Comparison of ENCODE assay signal across 8 cellular contexts in the genomic region with DNA sequence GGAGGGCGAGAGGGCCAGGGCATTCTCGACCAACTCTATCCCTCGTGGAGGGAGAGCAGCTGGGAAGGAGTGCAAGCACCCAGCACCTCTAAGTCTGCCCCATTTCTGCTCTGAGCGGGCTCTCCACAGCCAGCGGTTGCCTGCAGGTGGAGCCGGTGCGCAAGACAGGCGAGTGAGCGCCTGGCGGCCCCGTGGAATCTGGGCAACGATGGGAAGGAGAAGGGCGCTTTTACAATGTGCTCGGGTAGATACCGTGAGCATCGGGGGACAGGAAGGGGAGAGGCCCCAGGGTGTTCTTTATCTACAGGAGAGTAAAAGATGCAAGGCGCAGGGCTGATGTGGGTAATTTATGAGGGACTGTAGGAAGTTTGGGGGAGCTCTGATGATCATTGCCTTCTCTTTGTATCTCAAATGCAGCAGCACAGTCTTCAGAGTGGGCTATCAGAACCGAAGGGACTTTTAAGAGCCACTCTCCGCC. TPM values are rescaled to one million over a fixed set of nuclear protein-coding genes. Genes with fewer than 3 reads are reported as not detected.
A peak's percentile ranks its signal among the peaks of the same experiment; 100 is the strongest.
DNase-seq lines count a peak whose midpoint lies in the region; ATAC-seq and TF ChIP-seq lines count a peak whose summit lies in the region.

No MANE protein-coding gene starts in this region.

- intact Hi-C loops in activated CD4-positive, alpha-beta memory T cell treated with anti-CD3 and anti-CD28 coated beads for 36 hours (cut with micrococcal nuclease), result loop anchor here (1.0 to 5.0 kb wide), 5 partner anchors 49 to 224 kb away; partner anchors contain the start of genes CHCHD5, POLR1B, RGPD8 and ZC3H8

- ATAC-seq in GM19324 (IDR thresholded peaks at IDR 0.05; ENCODE audit: low FRiP score, unreplicated experiment) (peak; percentile 67), HG03460 (IDR thresholded peaks at IDR 0.05; ENCODE audit: unreplicated experiment) (peak; percentile 79), lung (ENCODE audit: insufficient read depth, low FRiP score) (peak; percentile 85)

- 0 to 1% methylated on average over 19 of the region's 19 CpGs for WGBS in lung, 2 donors

- H3K27ac ChIP-seq in lung (ENCODE audit: low read depth in 1 of 2, low read length in 1 of 2), result peak overlapping the region; percentile 28 to 91

- DNase-seq in C1 segment of cervical spinal cord (lab: John Stamatoyannopoulos, UW), result peak in 13 of 14 donors; percentile 40 to 83 (median 71)
- peak; percentile 91 for DNase-seq in NCI-H82 (lab: John Stamatoyannopoulos, UW)
- DNase-seq in activated CD4-positive, alpha-beta memory T cell treated with anti-CD3 and anti-CD28 coated beads for 36 hours, result peak; percentile 92
- DNase-seq in ecto neural progenitor cell (ENCODE audit: low spot score), result peak; percentile 85
- DNase-seq in lung (ENCODE audit: low spot score), result peak; percentile 82
- DNase-seq in stimulated activated CD4-positive, alpha-beta T cell treated with anti-CD3 and anti-CD28 coated beads, TNF-alpha, amount 100 ng/mL, for 24 hours (ENCODE audit: low read depth in 3 of 3), result peak; percentile 67 to 83 (median 72)

- no peaks in the 10 kb centered on the region for H3K27me3 Mint-ChIP-seq in activated CD4-positive, alpha-beta memory T cell treated with anti-CD3 and anti-CD28 coated beads for 36 hours

- TF ChIP-seq CTCF in lung (IDR thresholded peaks at IDR 0.05; ENCODE audit: control extremely low read depth, extremely low read depth), result peak; percentile 77

- H3K36me3 Mint-ChIP-seq in activated CD4-positive, alpha-beta memory T cell treated with anti-CD3 and anti-CD28 coated beads for 36 hours, result peaks cover 12% of the 10 kb centered on the region

- peak overlapping the region; percentile 81 for H3K4me3 Mint-ChIP-seq in activated CD4-positive, alpha-beta memory T cell treated with anti-CD3 and anti-CD28 coated beads for 36 hours

- no peaks in the 10 kb centered on the region for H3K9me3 Mint-ChIP-seq in activated CD4-positive, alpha-beta memory T cell treated with anti-CD3 and anti-CD28 coated beads for 36 hours

- no peaks in the 10 kb centered on the region for H3K9me3 ChIP-seq in lung (ENCODE audit: control insufficient read depth in 2 of 2, insufficient read depth in 1 of 2, low read length in 1 of 2)

- peak overlapping the region; percentile 77 for H3K4me3 ChIP-seq in lung

- POLR2A ChIA-PET in activated CD4-positive, alpha-beta memory T cell treated with anti-CD3 and anti-CD28 coated beads for 36 hours (lab: Charles Lee), result interaction anchor here (1.0 kb wide), 1 partner anchor 222 kb away, joined by 3 read pairs; no protein-coding TSS in a partner anchor

- H3K4me1 ChIP-seq in lung (ENCODE audit: control insufficient read depth in 2 of 2, insufficient read depth in 2 of 2, low read length in 2 of 2), result peaks cover 5 to 8% of the 10 kb centered on the region in 2 donors

- H3K27me3 ChIP-seq in lung (ENCODE audit: control insufficient read depth, insufficient read depth), result no peaks in the 10 kb centered on the region

- peak overlapping the region; percentile 77 for H3K27ac Mint-ChIP-seq in activated CD4-positive, alpha-beta memory T cell treated with anti-CD3 and anti-CD28 coated beads for 36 hours

- CTCF ChIA-PET in activated CD4-positive, alpha-beta memory T cell treated with anti-CD3 and anti-CD28 coated beads for 36 hours (lab: Charles Lee), result interaction anchor here (0.5 to 3.4 kb wide), 21 partner anchors 8 to 359 kb away, joined by 3 to 27 read pairs (median 4); partner anchors contain the start of gene POLR1B

- no peaks in the 10 kb centered on the region for H3K36me3 ChIP-seq in lung (ENCODE audit: control insufficient read depth in 2 of 2, insufficient read depth in 2 of 2, low read length in 2 of 2)

- H3K4me1 Mint-ChIP-seq in activated CD4-positive, alpha-beta memory T cell treated with anti-CD3 and anti-CD28 coated beads for 36 hours (ENCODE audit: low read depth), result peaks cover 28% of the 10 kb centered on the region

RNA-seq across cellular contexts. Expression of gene TTL, which starts 0.9 kb away (rescaled TPM):
- total RNA-seq in activated CD4-positive, alpha-beta memory T cell treated with anti-CD3 and anti-CD28 coated beads for 36 hours, result 10 to 100 TPM; 36.7 to 39.0 TPM
- 10 to 100 TPM; 31.2 to 32.8 TPM for total RNA-seq in lung
- polyA plus RNA-seq in lung, result 10 to 100 TPM; 12.5 to 14.3 TPM

RNA-seq across cellular contexts. Expression of gene RGPD8, which starts 47.6 kb away (rescaled TPM):
- total RNA-seq in activated CD4-positive, alpha-beta memory T cell treated with anti-CD3 and anti-CD28 coated beads for 36 hours, result 10 to 100 TPM; 14.7 to 16.0 TPM
- 10 to 100 TPM; 10.2 to 51.1 TPM for total RNA-seq in lung
- polyA plus RNA-seq in lung, result 1 to 10 TPM in 1 of 2 donors, under 1 TPM in 1; 0.81 to 2.1 TPM

Comparison
In these comparisons a context has a peak if more than half of its experiments do, and no peak if none do; other contexts are left out.
1. Peak in every context shown above with its lines: DNase-seq, ATAC-seq, H3K4me3 ChIP-seq and H3K27ac ChIP-seq.